In genomic region chr11:65590240-65590738, GRCh38 we compare ENCODE assay signal across 13 cellular contexts. TPM values are rescaled to one million over a fixed set of nuclear protein-coding genes. Genes with fewer than 3 reads are reported as not detected.
DNase-seq lines count a peak whose midpoint lies in the region; ATAC-seq and TF ChIP-seq lines count a peak whose summit lies in the region.
"Had no signal": no experiment of that assay in that cellular context is flagged by ENCODE, and none has a peak within 500 bp of the region (broad histone marks: within the 10 kb centered on the region; RNA-seq: fewer than 3 reads in every experiment).

No MANE protein-coding gene starts in this region.

- DNase-seq in NCI-H1417 (lab: John Stamatoyannopoulos, UW) (peak; percentile 17 to 51 (median 23)), NCI-H1417 treated with DMSO at 0.1 percent for 48 hours (lab: John Stamatoyannopoulos, UW) (no peak), osteocyte (ENCODE audit: extremely low spot score, unreplicated experiment) (no peak), activated gamma-delta T cell (lab: John Stamatoyannopoulos, UW) (no peak)
- DNase-seq in effector memory CD4-positive, alpha-beta T cell: no peak
- DNase-seq: NCI-H226; stimulated activated CD4-positive, alpha-beta T cell treated with anti-CD3 and anti-CD28 coated beads, Interleukin-4, amount 100 ng/mL, for 24 hours; substantia nigra; SW 1271 had no signal

- H3K4me3 Mint-ChIP-seq in activated naive CD8-positive, alpha-beta T cell: no peak overlapping the region
- no peak overlapping the region for H3K4me3 Mint-ChIP-seq in osteocyte (ENCODE audit: unreplicated experiment)

- H3K9me3 ChIP-seq in effector memory CD4-positive, alpha-beta T cell (ENCODE audit: control insufficient read depth, low read length): no peaks in the 10 kb centered on the region

- H3K4me2 ChIP-seq in KMS-11: peak overlapping the region; percentile 95

- no peak for ATAC-seq in GM19395 (IDR thresholded peaks at IDR 0.05; ENCODE audit: unreplicated experiment)

- no peaks in the 10 kb centered on the region for H3K36me3 ChIP-seq in KMS-11 (ENCODE audit: insufficient read depth)
- peaks cover 42% of the 10 kb centered on the region for H3K36me3 ChIP-seq in effector memory CD4-positive, alpha-beta T cell (ENCODE audit: control insufficient read depth, insufficient read depth, low read length)

- H3K4me3 ChIP-seq in KMS-11 (IDR thresholded peaks at IDR 0.05; ENCODE audit: insufficient read depth, low read depth, low read length): no peak overlapping the region
- H3K4me3 ChIP-seq in effector memory CD4-positive, alpha-beta T cell (ENCODE audit: insufficient read depth, low read depth, low read length, poor library complexity, severe bottlenecking): no peak overlapping the region

- H3K9ac ChIP-seq in KMS-11: peak overlapping the region; percentile 8; the same call in 1 of the 2 replicates

- no peaks in the 10 kb centered on the region for H4K20me1 ChIP-seq in KMS-11 (ENCODE audit: insufficient read depth)

- peaks cover 31% of the 10 kb centered on the region for H3K4me1 Mint-ChIP-seq in activated naive CD8-positive, alpha-beta T cell (ENCODE audit: low read depth)
- peaks cover 39% of the 10 kb centered on the region for H3K4me1 Mint-ChIP-seq in osteocyte (ENCODE audit: unreplicated experiment)

- peak overlapping the region; percentile 93 for H3K27ac ChIP-seq in KMS-11
- no peak overlapping the region for H3K27ac ChIP-seq in effector memory CD4-positive, alpha-beta T cell (ENCODE audit: insufficient read depth, low read length, poor library complexity, severe bottlenecking)

- H3K9me3 Mint-ChIP-seq in activated naive CD8-positive, alpha-beta T cell (ENCODE audit: low read depth): no peaks in the 10 kb centered on the region
- no peaks in the 10 kb centered on the region for H3K9me3 Mint-ChIP-seq in osteocyte (ENCODE audit: unreplicated experiment)

- H3K79me2 ChIP-seq in KMS-11 (ENCODE audit: insufficient read depth, low read depth): no peaks in the 10 kb centered on the region; the same call in 1 of the 2 replicates

- no peaks in the 10 kb centered on the region for H3K27me3 Mint-ChIP-seq in activated naive CD8-positive, alpha-beta T cell
- no peaks in the 10 kb centered on the region for H3K27me3 Mint-ChIP-seq in osteocyte (ENCODE audit: unreplicated experiment)

- H3K36me3 Mint-ChIP-seq in activated naive CD8-positive, alpha-beta T cell: no peaks in the 10 kb centered on the region
- peaks cover 10% of the 10 kb centered on the region for H3K36me3 Mint-ChIP-seq in osteocyte (ENCODE audit: unreplicated experiment)

- H2AFZ ChIP-seq in KMS-11 (ENCODE audit: low read depth): no peak overlapping the region

- peaks cover 65% of the 10 kb centered on the region for H3K4me1 ChIP-seq in KMS-11 (ENCODE audit: low read depth, poor library complexity, severe bottlenecking)
- H3K4me1 ChIP-seq in effector memory CD4-positive, alpha-beta T cell (ENCODE audit: control insufficient read depth, insufficient read depth, low read length, poor library complexity, severe bottlenecking): peaks cover 24% of the 10 kb centered on the region

- H3K27ac Mint-ChIP-seq in activated naive CD8-positive, alpha-beta T cell: peak overlapping the region; percentile 43
- H3K27ac Mint-ChIP-seq in osteocyte (ENCODE audit: unreplicated experiment): peak overlapping the region; percentile 4

- H3K27me3 ChIP-seq in KMS-11 (ENCODE audit: insufficient read depth, low read depth): no peaks in the 10 kb centered on the region
- no peaks in the 10 kb centered on the region for H3K27me3 ChIP-seq in effector memory CD4-positive, alpha-beta T cell (replicated peaks; ENCODE audit: control insufficient read depth, insufficient read depth, low read length, poor library complexity, severe bottlenecking)

- TF ChIP-seq CTCF in KMS-11 (conservative IDR thresholded peaks at IDR 0.05; ENCODE audit: low read depth, low read length) (no peak), osteocyte (IDR thresholded peaks at IDR 0.05) (no peak)

RNA-seq across cellular contexts. Expression of gene KCNK7, which starts 5.3 kb away (rescaled TPM):
- not detected in 2 replicates for total RNA-seq in osteocyte
- total RNA-seq: A172 had no signal

RNA-seq across cellular contexts. Expression of gene EHBP1L1, which starts 14.4 kb away (rescaled TPM):
- total RNA-seq in osteocyte: 39.7 and 42.6 TPM in 2 replicates

RNA-seq across cellular contexts. Expression of gene FAM89B, which starts 18.0 kb away (rescaled TPM):
- total RNA-seq in osteocyte: 84.2 and 92.1 TPM in 2 replicates

RNA-seq across cellular contexts. Expression of gene ZNRD2, which starts 20.0 kb away (rescaled TPM):
- 31.3 and 32.7 TPM in 2 replicates for total RNA-seq in osteocyte

RNA-seq across cellular contexts. Expression of gene MAP3K11, which starts 23.7 kb away (rescaled TPM):
- 43.5 and 44.7 TPM in 2 replicates for total RNA-seq in osteocyte

Comparison
In these comparisons a context has a peak if more than half of its experiments do, and no peak if none do; other contexts are left out.
1. DNase-seq: peak in NCI-H1417 (3 of 3); none in NCI-H1417 treated with DMSO at 0.1 percent for 48 hours (single experiment), osteocyte (single experiment), activated gamma-delta T cell (single experiment) and effector memory CD4-positive, alpha-beta T cell (0 of 3).